In the genomic region with DNA sequence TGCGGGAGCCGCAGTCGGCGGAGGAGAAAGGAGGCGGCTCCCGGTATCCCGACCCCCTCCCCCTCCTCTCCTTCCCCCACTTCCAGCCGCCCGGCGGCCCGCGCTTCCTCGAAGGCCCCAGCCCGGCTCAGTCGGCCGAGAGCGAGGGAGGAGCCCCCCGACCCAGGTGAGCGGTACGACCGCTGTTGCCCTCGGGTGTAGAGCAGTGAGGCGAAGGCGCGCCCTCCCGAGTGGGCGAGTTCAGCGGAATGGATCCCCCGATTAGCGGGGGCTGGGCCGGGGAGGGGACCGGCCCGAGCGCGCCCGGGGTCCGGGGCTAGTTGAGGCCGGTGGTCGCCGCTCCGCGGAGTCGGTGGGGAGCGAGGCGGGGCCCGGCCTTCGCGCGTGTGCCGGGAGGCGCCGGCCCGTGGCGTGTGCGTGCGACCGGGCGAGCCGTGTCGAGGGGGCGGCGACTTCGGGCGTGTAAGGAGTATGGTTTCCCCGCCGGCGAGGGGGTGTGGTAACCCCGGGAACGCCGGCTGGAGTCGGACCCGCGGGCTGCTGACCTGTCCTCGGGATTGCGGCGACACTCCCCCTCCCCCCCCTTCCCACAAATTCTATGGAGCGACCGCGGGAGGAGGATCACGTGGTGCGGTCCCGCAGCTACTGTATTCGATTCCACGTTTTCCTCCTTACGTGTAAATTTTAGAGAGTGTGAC, we compare ENCODE assay signal across 1 cellular context.
A peak's percentile ranks its signal among the peaks of the same experiment; 100 is the strongest.
TF ChIP-seq lines count a peak whose summit lies in the region.

No MANE protein-coding gene starts in this region.

TF ChIP-seq in HEK293, 187 proteins besides CTCF, POLR2A, EP300 and RAD21 (continued from another document and continues in another):
- TF ChIP-seq, protein P1, sequence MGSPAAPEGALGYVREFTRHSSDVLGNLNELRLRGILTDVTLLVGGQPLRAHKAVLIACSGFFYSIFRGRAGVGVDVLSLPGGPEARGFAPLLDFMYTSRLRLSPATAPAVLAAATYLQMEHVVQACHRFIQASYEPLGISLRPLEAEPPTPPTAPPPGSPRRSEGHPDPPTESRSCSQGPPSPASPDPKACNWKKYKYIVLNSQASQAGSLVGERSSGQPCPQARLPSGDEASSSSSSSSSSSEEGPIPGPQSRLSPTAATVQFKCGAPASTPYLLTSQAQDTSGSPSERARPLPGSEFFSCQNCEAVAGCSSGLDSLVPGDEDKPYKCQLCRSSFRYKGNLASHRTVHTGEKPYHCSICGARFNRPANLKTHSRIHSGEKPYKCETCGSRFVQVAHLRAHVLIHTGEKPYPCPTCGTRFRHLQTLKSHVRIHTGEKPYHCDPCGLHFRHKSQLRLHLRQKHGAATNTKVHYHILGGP (tag by site-specific recombination; IDR thresholded peaks at IDR 0.05), result no peak
- no peak for TF ChIP-seq ZNF132 (tag by site-specific recombination; IDR thresholded peaks at IDR 0.05; ENCODE audit: borderline replicate concordance)
- TF ChIP-seq PRDM10 (tag by site-specific recombination; IDR thresholded peaks at IDR 0.05), result no peak; the same call in none of the 2 replicates
- no peak for TF ChIP-seq SALL2 (tag by site-specific recombination; IDR thresholded peaks at IDR 0.05; ENCODE audit: borderline replicate concordance)
- TF ChIP-seq ZNF140 (tag by site-specific recombination; IDR thresholded peaks at IDR 0.05), result no peak
- 0 out of 2 replicates have a peak, but pooled peaks have one; percentile 12 for TF ChIP-seq ZNF148 (tag by site-specific recombination; IDR thresholded peaks at IDR 0.05; ENCODE audit: borderline replicate concordance)
- no peak for TF ChIP-seq ZSCAN16 (tag by site-specific recombination; IDR thresholded peaks at IDR 0.05)
- no peak for TF ChIP-seq ZNF521 (tag by site-specific recombination; IDR thresholded peaks at IDR 0.05)
- TF ChIP-seq OVOL3 (tag by site-specific recombination; IDR thresholded peaks at IDR 0.05), result no peak
- no peak for TF ChIP-seq ZBTB44 (tag by site-specific recombination; IDR thresholded peaks at IDR 0.05)
- no peak for TF ChIP-seq ZNF621 (tag by site-specific recombination; IDR thresholded peaks at IDR 0.05)
- TF ChIP-seq ZNF623 (tag by site-specific recombination; IDR thresholded peaks at IDR 0.05), result no peak
- no peak for TF ChIP-seq ZNF292 (tag by site-specific recombination; IDR thresholded peaks at IDR 0.05; ENCODE audit: borderline replicate concordance, low read depth)
- TF ChIP-seq ZNF174 (tag by site-specific recombination; IDR thresholded peaks at IDR 0.05), result no peak
- TF ChIP-seq, protein P2, sequence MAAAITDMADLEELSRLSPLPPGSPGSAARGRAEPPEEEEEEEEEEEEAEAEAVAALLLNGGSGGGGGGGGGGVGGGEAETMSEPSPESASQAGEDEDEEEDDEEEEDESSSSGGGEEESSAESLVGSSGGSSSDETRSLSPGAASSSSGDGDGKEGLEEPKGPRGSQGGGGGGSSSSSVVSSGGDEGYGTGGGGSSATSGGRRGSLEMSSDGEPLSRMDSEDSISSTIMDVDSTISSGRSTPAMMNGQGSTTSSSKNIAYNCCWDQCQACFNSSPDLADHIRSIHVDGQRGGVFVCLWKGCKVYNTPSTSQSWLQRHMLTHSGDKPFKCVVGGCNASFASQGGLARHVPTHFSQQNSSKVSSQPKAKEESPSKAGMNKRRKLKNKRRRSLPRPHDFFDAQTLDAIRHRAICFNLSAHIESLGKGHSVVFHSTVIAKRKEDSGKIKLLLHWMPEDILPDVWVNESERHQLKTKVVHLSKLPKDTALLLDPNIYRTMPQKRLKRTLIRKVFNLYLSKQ (tag by site-specific recombination; IDR thresholded peaks at IDR 0.05; ENCODE audit: borderline replicate concordance), result no peak
- no peak for TF ChIP-seq ZNF433 (tag by site-specific recombination; IDR thresholded peaks at IDR 0.05; ENCODE audit: low read depth)
- no peak for TF ChIP-seq ZNF214 (tag by site-specific recombination; IDR thresholded peaks at IDR 0.05; ENCODE audit: borderline replicate concordance)
- TF ChIP-seq ZXDB (tag by site-specific recombination; IDR thresholded peaks at IDR 0.05), result peak; percentile 6; the same call in 1 of the 2 replicates
- no peak for TF ChIP-seq ZNF791 (tag by site-specific recombination; IDR thresholded peaks at IDR 0.05)
- no peak for TF ChIP-seq SETDB1 (IDR thresholded peaks at IDR 0.05; ENCODE audit: insufficient read length, low read length)
- no peak for TF ChIP-seq PRDM4 (tag by site-specific recombination; IDR thresholded peaks at IDR 0.05)
- no peak for TF ChIP-seq ZNF112 (tag by site-specific recombination; IDR thresholded peaks at IDR 0.05)
- no peak for TF ChIP-seq ZNF677 (tag by site-specific recombination; IDR thresholded peaks at IDR 0.05)
- TF ChIP-seq ZNF350 (tag by site-specific recombination; IDR thresholded peaks at IDR 0.05), result no peak
- TF ChIP-seq ZNF211 (tag by site-specific recombination; IDR thresholded peaks at IDR 0.05; ENCODE audit: low read depth), result no peak
- no peak; the same call in 1 of the 2 replicates for TF ChIP-seq ZBTB48 (tag by site-specific recombination; IDR thresholded peaks at IDR 0.05)
- TF ChIP-seq ZNF560 (tag by site-specific recombination; IDR thresholded peaks at IDR 0.05; ENCODE audit: borderline replicate concordance), result no peak
- no peak for TF ChIP-seq ZNF114 (tag by site-specific recombination; IDR thresholded peaks at IDR 0.05)
- no peak for TF ChIP-seq HOXD13 (CRISPR knock-in tag; IDR thresholded peaks at IDR 0.05; ENCODE audit: borderline replicate concordance)
- no peak for TF ChIP-seq ZSCAN23 (tag by site-specific recombination; IDR thresholded peaks at IDR 0.05)
- TF ChIP-seq KLF16 (tag by site-specific recombination; IDR thresholded peaks at IDR 0.05), result peak; percentile 79
- 0 out of 2 replicates have a peak, but pooled peaks have one; percentile 24 for TF ChIP-seq SP3 (tag by site-specific recombination; IDR thresholded peaks at IDR 0.05)
- no peak for TF ChIP-seq ZFP3 (tag by site-specific recombination; IDR thresholded peaks at IDR 0.05; ENCODE audit: low read depth)
- TF ChIP-seq ZNF302 (tag by site-specific recombination; IDR thresholded peaks at IDR 0.05; ENCODE audit: low read depth), result no peak
- TF ChIP-seq KLF9 (tag by site-specific recombination; IDR thresholded peaks at IDR 0.05; ENCODE audit: low read depth), result peak; percentile 81
- no peak for TF ChIP-seq ZNF558 (tag by site-specific recombination; IDR thresholded peaks at IDR 0.05)
- peak; percentile 42; the same call in 1 of the 2 replicates for TF ChIP-seq SP2 (tag by site-specific recombination; IDR thresholded peaks at IDR 0.05)
- no peak for TF ChIP-seq HIC1 (tag by site-specific recombination; IDR thresholded peaks at IDR 0.05)
- no peak for TF ChIP-seq ZNF549 (tag by site-specific recombination; IDR thresholded peaks at IDR 0.05)
- no peak for TF ChIP-seq TCF7L2 (IDR thresholded peaks at IDR 0.05; ENCODE audit: borderline replicate concordance, low read depth, low read length)
- TF ChIP-seq ZNF843 (tag by site-specific recombination; IDR thresholded peaks at IDR 0.05), result peak; percentile 10; the same call in 1 of the 2 replicates
- 0 out of 2 replicates have a peak, but pooled peaks have one; percentile 15 for TF ChIP-seq ZNF2 (tag by site-specific recombination; IDR thresholded peaks at IDR 0.05)
- TF ChIP-seq ZNF426 (tag by site-specific recombination; IDR thresholded peaks at IDR 0.05), result no peak
